23 cellular contexts compared by ENCODE assay signal in genomic region chr19:17340871-17341357, GRCh38. TPM values are rescaled to one million over a fixed set of nuclear protein-coding genes. Genes with fewer than 3 reads are reported as not detected.
DNase-seq lines count a peak whose midpoint lies in the region; ATAC-seq, FAIRE-seq and TF ChIP-seq lines count a peak whose summit lies in the region.
"Had no signal": no experiment of that assay in that cellular context is flagged by ENCODE, and none has a peak within 500 bp of the region (broad histone marks: within the 10 kb centered on the region; RNA-seq: fewer than 3 reads in every experiment).

No MANE protein-coding gene starts in this region.

- POLR2A ChIA-PET in HepG2 (lab: Yijun Ruan, JAX), result interaction anchor here (1.0 kb wide), 1 partner anchor 79 kb away, joined by 4 read pairs; the partner anchor contains the start of gene MVB12A
- POLR2A ChIA-PET in GM10248 (lab: Yijun Ruan, JAX), result no interaction called here

- no peak for TF ChIP-seq EP300 in HepG2 (IDR thresholded peaks at IDR 0.05; ENCODE audit: low read depth in 2 of 2, low read length in 2 of 2)
- TF ChIP-seq EP300 in HepG2 (CRISPR knock-in tag; IDR thresholded peaks at IDR 0.05; ENCODE audit: borderline replicate concordance), result 0 out of 2 replicates have a peak, but pooled peaks have one; percentile 15

- no peak overlapping the region for H2AFZ ChIP-seq in HepG2 (ENCODE audit: low read length)

- DNase-seq in ELF-1 (ENCODE audit: low read depth, low spot score), result peak; percentile 44
- DNase-seq in adrenal gland, result peak; percentile 73 to 94 (median 89)
- DNase-seq in HepG2 (ENCODE audit: low spot score), result peak; percentile 81
- DNase-seq in GM10248 (ENCODE audit: extremely low spot score), result no peak
- no peak for DNase-seq in effector CD8-positive, alpha-beta T cell (lab: John Stamatoyannopoulos, UW)
- DNase-seq: activated CD4-positive, alpha-beta T cell treated with anti-CD3 and anti-CD28 coated beads for 4 hours; activated naive CD4-positive, alpha-beta T cell treated with anti-CD3 and anti-CD28 coated beads, Interleukin-2, amount 50 U/mL, for 16 hours; effector CD4-positive, alpha-beta T cell; left cardiac atrium; NCI-H1694 treated with DMSO at 0.1 percent for 48 hours; NCI-H774; OCI-M1; SHP77; stimulated activated CD4-positive, alpha-beta T cell treated with anti-CD3 and anti-CD28 coated beads, Interleukin-1b, Interleukin-23, amount 100 ng/mL, for 48 hours; stimulated activated naive B cell treated with anti-CD40 and anti-IgM and Interleukin-4, amounts not matched to agents 10 μg/mL and 1 μg/mL and 100 μg/mL, for 72 hours had no signal

- in situ Hi-C loops in HepG2 (cut with HindIII; ENCODE audit: extremely low pct_ligation_motif_present, low pct_unique_long_range_greater_than_20kb), result no loop called here

- peaks cover 7% of the 10 kb centered on the region for H3K79me2 ChIP-seq in HepG2 (ENCODE audit: insufficient read depth, low read length)

- intact Hi-C loops in adrenal gland (cut with DNase I) (no loop called here), HepG2 (cut with micrococcal nuclease; ENCODE audit: unreplicated experiment) (loop anchor here (10.0 kb wide), 1 partner anchor 124 kb away; the partner anchor contains the start of gene NXNL1)

- no peaks in the 10 kb centered on the region for H3K36me3 ChIP-seq in adrenal gland (replicated peaks in 1 of 2)
- peaks cover 1 to 9% of the 10 kb centered on the region in 2 experiments; a peak in 1 of 5 replicates for H3K36me3 ChIP-seq in HepG2 (replicated peaks in 1 of 2; ENCODE audit: control insufficient read depth in 1 of 2, insufficient read depth in 2 of 2, low read length in 2 of 2)

- 39 to 50% (median 45%) methylated on average over 14 to 17 of the region's 17 CpGs for WGBS in adrenal gland, 4 donors
- WGBS in HepG2 (ENCODE audit: low lambda C conversion rate), result 31% methylated on average over 16 of the region's 17 CpGs

- CTCF ChIA-PET in HepG2 (lab: Yijun Ruan, JAX; ENCODE audit: low intra/inter-chr PET ratio, low total read pairs) (no interaction called here), GM10248 (lab: Yijun Ruan, JAX) (interaction anchor here (9.8 kb wide), 1 partner anchor 47 kb away, joined by 192 read pairs; no protein-coding TSS in a partner anchor)

- TF ChIP-seq CTCF in adrenal gland (IDR thresholded peaks at IDR 0.05), result peak in 4 of 6 experiments; percentile 23 to 50 (median 44)
- TF ChIP-seq CTCF in HepG2 (CRISPR knock-in tag; IDR thresholded peaks at IDR 0.05), result peak; percentile 63
- TF ChIP-seq CTCF in GM10248 (IDR thresholded peaks at IDR 0.05; ENCODE audit: control extremely low read depth, extremely low read depth, low read depth, missing control alignments), result no peak

- H4K20me1 ChIP-seq in HepG2 (ENCODE audit: insufficient read depth, low read length), result no peaks in the 10 kb centered on the region
- H4K20me1 ChIP-seq: BLaER1 treated with 17β-estradiol and CSF1 and Interleukin-3, amounts not matched to agents 10 nM and 100 nM had no signal

- BruUV-seq in HepG2 (replicated peaks; lab: Mats Ljungman, UMichigan), result no TSS peak

- H3K9me3 ChIP-seq in adrenal gland (replicated peaks in 1 of 3) (no peaks in the 10 kb centered on the region), HepG2 (ENCODE audit: low read length) (no peaks in the 10 kb centered on the region)
- H3K9me3 ChIP-seq: BLaER1 treated with 17β-estradiol and CSF1 and Interleukin-3, amounts not matched to agents 10 nM and 100 nM; esophagus muscularis mucosa; thoracic aorta had no signal

- H3K27ac ChIP-seq in adrenal gland (peak overlapping the region; percentile 55 to 83 (median 77)), HepG2 (ENCODE audit: extremely low read length, insufficient read depth, low read length) (peak overlapping the region; percentile 66)
- H3K27ac ChIP-seq: BLaER1 treated with 17β-estradiol and CSF1 and Interleukin-3, amounts not matched to agents 10 nM and 100 nM; esophagus muscularis mucosa; KMS-11; thoracic aorta had no signal

- H3K4me1 ChIP-seq in adrenal gland (replicated peaks in 1 of 2) (peaks cover 8 to 19% of the 10 kb centered on the region in 2 donors), HepG2 (ENCODE audit: insufficient read depth, low read length) (peaks cover 46% of the 10 kb centered on the region)

- peak overlapping the region; percentile 72 for H3K4me2 ChIP-seq in HepG2 (ENCODE audit: low read depth, low read length)
- H3K4me2 ChIP-seq: KMS-11 had no signal

- ATAC-seq in HepG2 (peak; percentile 71), GM18861 (IDR thresholded peaks at IDR 0.05; ENCODE audit: unreplicated experiment) (no peak)
- ATAC-seq: left cardiac atrium; stimulated activated naive B cell treated with anti-CD40 and anti-IgM and Interleukin-4, amounts not matched to agents 10 μg/mL and 1 μg/mL and 100 μg/mL, for 72 hours had no signal

- no peak for TF ChIP-seq RAD21 in HepG2 (CRISPR knock-in tag; IDR thresholded peaks at IDR 0.05)

- peak; percentile 76 for FAIRE-seq in HepG2 (lab: Jason Lieb, UNC)
- FAIRE-seq: astrocyte, G401.6, TTC549 had no signal

- peak overlapping the region; percentile 20; the same call in 1 of the 2 replicates for H3K9ac ChIP-seq in HepG2 (ENCODE audit: insufficient read depth, low read depth, low read length)
- H3K9ac ChIP-seq: KMS-11 had no signal

- no peaks in the 10 kb centered on the region for H3K27me3 ChIP-seq in adrenal gland
- no peaks in the 10 kb centered on the region; a peak in 1 of 5 replicates for H3K27me3 ChIP-seq in HepG2 (ENCODE audit: control insufficient read depth in 1 of 2, insufficient read depth in 2 of 2, low read length in 2 of 2)
- H3K27me3 ChIP-seq: BLaER1 treated with 17β-estradiol and CSF1 and Interleukin-3, amounts not matched to agents 10 nM and 100 nM; esophagus muscularis mucosa had no signal

- H3K4me3 ChIP-seq in adrenal gland (no peak overlapping the region), HepG2 (replicated peaks in 1 of 3; ENCODE audit: insufficient read depth in 1 of 3, low read depth in 2 of 3, low read length in 3 of 3) (peak overlapping the region in 2 of 3 experiments; percentile 19 to 46; a peak in 2 of 6 replicates)
- H3K4me3 ChIP-seq: BLaER1 treated with 17β-estradiol and CSF1 and Interleukin-3, amounts not matched to agents 10 nM and 100 nM; esophagus muscularis mucosa; thoracic aorta had no signal

- TF ChIP-seq POLR2A in adrenal gland (IDR thresholded peaks at IDR 0.05), result peak in 1 of 2 donors; percentile 43
- TF ChIP-seq POLR2A in HepG2 (IDR thresholded peaks at IDR 0.05; ENCODE audit: insufficient read depth in 1 of 2, low read depth in 2 of 2, low read length in 2 of 2), result peak in 1 of 2 experiments; percentile 43; a peak in 1 of 4 replicates

RNA-seq across cellular contexts. Expression of gene GTPBP3, which starts 3.6 kb away (rescaled TPM):
- total RNA-seq in adrenal gland (10 to 100 TPM; 18.9 to 50.4 (median 27.9) TPM), HepG2 (2016; rRNA removed; fragmentation: Illumina TruSeq; extraction: Trizol) (21.9 and 30.0 TPM in 2 replicates)
- polyA plus RNA-seq in adrenal gland (10 to 100 TPM in 2 of 3 donors, 1 to 10 TPM in 1; 5.5 to 36.8 (median 19.0) TPM), HepG2 (2011; rRNA removed) (17.5 and 19.4 TPM in 2 replicates)
- total RNA-seq in HepG2 (2016; cell fraction: cytosol; rRNA removed; fragmentation: Illumina TruSeq; extraction: Trizol; ENCODE audit: low read depth), result 7.6 and 7.7 TPM in 2 replicates
- 20.5 and 30.8 TPM in 2 replicates for total RNA-seq in HepG2 (2016; cell fraction: insoluble cytoplasmic fraction; rRNA removed; fragmentation: Illumina TruSeq; extraction: Trizol)
- total RNA-seq in HepG2 (2016; cell fraction: membrane; rRNA removed; fragmentation: Illumina TruSeq; extraction: Trizol), result 10.2 and 11.9 TPM in 2 replicates
- 21.2 and 29.1 TPM in 2 replicates for total RNA-seq in HepG2 (2016; cell fraction: nucleus; rRNA removed; fragmentation: Illumina TruSeq; extraction: Trizol)
- polyA plus RNA-seq in HepG2 (2011; cell fraction: cytosol; rRNA removed), result 12.8 and 16.0 TPM in 2 replicates
- 70.0 and 87.3 TPM in 2 replicates for polyA plus RNA-seq in HepG2 (2011; cell fraction: nucleus; rRNA removed)
- polyA plus RNA-seq in HepG2 (2012), result 18.4 and 23.1 TPM in 2 replicates
- 2.2 and 2.4 TPM in 2 replicates for polyA plus RNA-seq in HepG2 (2016; cell fraction: cytosol; fragmentation: Illumina TruSeq; extraction: Trizol; ENCODE audit: low read depth)
- 28.4 and 29.4 TPM in 2 replicates for polyA plus RNA-seq in HepG2 (2016; cell fraction: insoluble cytoplasmic fraction; fragmentation: Illumina TruSeq; extraction: Trizol; ENCODE audit: low read depth)
- polyA plus RNA-seq in HepG2 (2016; cell fraction: membrane; fragmentation: Illumina TruSeq; extraction: Trizol; ENCODE audit: low read depth), result 6.0 and 6.4 TPM in 2 replicates
- 98.3 and 114 TPM in 2 replicates for polyA plus RNA-seq in HepG2 (2016; cell fraction: nucleus; fragmentation: Illumina TruSeq; extraction: Trizol; ENCODE audit: insufficient read depth, low read depth)
- polyA minus RNA-seq in HepG2 (2011; rRNA and poly(A)+ RNA removed; ENCODE audit: low replicate concordance), result 24.6 and 34.1 TPM in 2 replicates
- polyA minus RNA-seq in HepG2 (2011; cell fraction: cytosol; rRNA and poly(A)+ RNA removed), result 13.8 and 14.8 TPM in 2 replicates
- polyA minus RNA-seq in HepG2 (2011; cell fraction: nucleus; rRNA and poly(A)+ RNA removed), result 29.1 and 29.5 TPM in 2 replicates

RNA-seq across cellular contexts. Expression of gene ANO8, which starts 6.3 kb away (rescaled TPM):
- total RNA-seq in adrenal gland, result 10 to 100 TPM; 18.4 to 78.0 (median 27.9) TPM
- 10 to 100 TPM in 2 of 3 donors, 1 to 10 TPM in 1; 4.4 to 70.7 (median 33.0) TPM for polyA plus RNA-seq in adrenal gland
- 0.79 and 1.8 TPM in 2 replicates for total RNA-seq in HepG2 (2016; rRNA removed; fragmentation: Illumina TruSeq; extraction: Trizol)
- total RNA-seq in HepG2 (2016; cell fraction: cytosol; rRNA removed; fragmentation: Illumina TruSeq; extraction: Trizol; ENCODE audit: low read depth), result 0.26 and 0.51 TPM in 2 replicates
- 0.62 and 2.2 TPM in 2 replicates for total RNA-seq in HepG2 (2016; cell fraction: insoluble cytoplasmic fraction; rRNA removed; fragmentation: Illumina TruSeq; extraction: Trizol)
- total RNA-seq in HepG2 (2016; cell fraction: membrane; rRNA removed; fragmentation: Illumina TruSeq; extraction: Trizol), result 0.69 and 0.87 TPM in 2 replicates
- 3.0 and 3.6 TPM in 2 replicates for total RNA-seq in HepG2 (2016; cell fraction: nucleus; rRNA removed; fragmentation: Illumina TruSeq; extraction: Trizol)
- 3.5 and 5.1 TPM in 2 replicates for polyA plus RNA-seq in HepG2 (2011; rRNA removed)
- polyA plus RNA-seq in HepG2 (2011; cell fraction: cytosol; rRNA removed), result 1.8 and 2.2 TPM in 2 replicates
- polyA plus RNA-seq in HepG2 (2011; cell fraction: nucleus; rRNA removed), result 27.1 and 30.5 TPM in 2 replicates
- 3.2 and 4.5 TPM in 2 replicates for polyA plus RNA-seq in HepG2 (2012)
- 0.24 and 0.28 TPM in 2 replicates for polyA plus RNA-seq in HepG2 (2016; cell fraction: cytosol; fragmentation: Illumina TruSeq; extraction: Trizol; ENCODE audit: low read depth)
- polyA plus RNA-seq in HepG2 (2016; cell fraction: insoluble cytoplasmic fraction; fragmentation: Illumina TruSeq; extraction: Trizol; ENCODE audit: low read depth), result 0.87 and 1.1 TPM in 2 replicates
- 0.37 and 0.50 TPM in 2 replicates for polyA plus RNA-seq in HepG2 (2016; cell fraction: membrane; fragmentation: Illumina TruSeq; extraction: Trizol; ENCODE audit: low read depth)
- 12.4 and 14.0 TPM in 2 replicates for polyA plus RNA-seq in HepG2 (2016; cell fraction: nucleus; fragmentation: Illumina TruSeq; extraction: Trizol; ENCODE audit: insufficient read depth, low read depth)
- polyA minus RNA-seq in HepG2 (2011; rRNA and poly(A)+ RNA removed; ENCODE audit: low replicate concordance), result 7.6 and 10.4 TPM in 2 replicates
- polyA minus RNA-seq in HepG2 (2011; cell fraction: cytosol; rRNA and poly(A)+ RNA removed), result 3.0 TPM in 2 replicates
- 9.2 and 9.3 TPM in 2 replicates for polyA minus RNA-seq in HepG2 (2011; cell fraction: nucleus; rRNA and poly(A)+ RNA removed)

RNA-seq across cellular contexts. Expression of gene DDA1, which starts 31.6 kb away (rescaled TPM):
- total RNA-seq in adrenal gland, result 10 to 100 TPM in 7 of 8 donors, 1 to 10 TPM in 1; 6.8 to 54.9 (median 38.7) TPM
- polyA plus RNA-seq in adrenal gland, result 10 to 100 TPM; 40.3 to 71.4 (median 50.4) TPM
- total RNA-seq in HepG2 (2016; rRNA removed; fragmentation: Illumina TruSeq; extraction: Trizol), result 17.5 and 24.5 TPM in 2 replicates
- 25.4 and 29.1 TPM in 2 replicates for total RNA-seq in HepG2 (2016; cell fraction: cytosol; rRNA removed; fragmentation: Illumina TruSeq; extraction: Trizol; ENCODE audit: low read depth)
- 15.9 and 21.5 TPM in 2 replicates for total RNA-seq in HepG2 (2016; cell fraction: insoluble cytoplasmic fraction; rRNA removed; fragmentation: Illumina TruSeq; extraction: Trizol)
- total RNA-seq in HepG2 (2016; cell fraction: membrane; rRNA removed; fragmentation: Illumina TruSeq; extraction: Trizol), result 26.5 and 27.3 TPM in 2 replicates
- 12.8 and 19.3 TPM in 2 replicates for total RNA-seq in HepG2 (2016; cell fraction: nucleus; rRNA removed; fragmentation: Illumina TruSeq; extraction: Trizol)
- 26.0 and 26.6 TPM in 2 replicates for polyA plus RNA-seq in HepG2 (2011; rRNA removed)
- 26.2 and 28.7 TPM in 2 replicates for polyA plus RNA-seq in HepG2 (2011; cell fraction: cytosol; rRNA removed)
- polyA plus RNA-seq in HepG2 (2011; cell fraction: nucleus; rRNA removed), result 28.5 and 30.3 TPM in 2 replicates
- 23.7 and 24.8 TPM in 2 replicates for polyA plus RNA-seq in HepG2 (2012)
- polyA plus RNA-seq in HepG2 (2016; cell fraction: cytosol; fragmentation: Illumina TruSeq; extraction: Trizol; ENCODE audit: low read depth), result 60.1 and 61.7 TPM in 2 replicates
- 37.0 and 42.5 TPM in 2 replicates for polyA plus RNA-seq in HepG2 (2016; cell fraction: insoluble cytoplasmic fraction; fragmentation: Illumina TruSeq; extraction: Trizol; ENCODE audit: low read depth)
- 48.4 and 51.3 TPM in 2 replicates for polyA plus RNA-seq in HepG2 (2016; cell fraction: membrane; fragmentation: Illumina TruSeq; extraction: Trizol; ENCODE audit: low read depth)
- 41.0 and 47.5 TPM in 2 replicates for polyA plus RNA-seq in HepG2 (2016; cell fraction: nucleus; fragmentation: Illumina TruSeq; extraction: Trizol; ENCODE audit: insufficient read depth, low read depth)
- polyA minus RNA-seq in HepG2 (2011; rRNA and poly(A)+ RNA removed; ENCODE audit: low replicate concordance), result 10.1 and 17.7 TPM in 2 replicates
- 6.3 and 6.9 TPM in 2 replicates for polyA minus RNA-seq in HepG2 (2011; cell fraction: cytosol; rRNA and poly(A)+ RNA removed)
- 7.2 and 10.8 TPM in 2 replicates for polyA minus RNA-seq in HepG2 (2011; cell fraction: nucleus; rRNA and poly(A)+ RNA removed)

RNA-seq across cellular contexts. Expression of gene MRPL34, which starts 35.2 kb away (rescaled TPM):
- 100 to 1,000 TPM; 126 to 358 (median 170) TPM for total RNA-seq in adrenal gland
- 100 to 1,000 TPM; 101 to 144 (median 121) TPM for polyA plus RNA-seq in adrenal gland
- 77.3 and 93.6 TPM in 2 replicates for total RNA-seq in HepG2 (2016; rRNA removed; fragmentation: Illumina TruSeq; extraction: Trizol)
- 45.1 and 52.9 TPM in 2 replicates for total RNA-seq in HepG2 (2016; cell fraction: cytosol; rRNA removed; fragmentation: Illumina TruSeq; extraction: Trizol; ENCODE audit: low read depth)
- total RNA-seq in HepG2 (2016; cell fraction: insoluble cytoplasmic fraction; rRNA removed; fragmentation: Illumina TruSeq; extraction: Trizol), result 85.6 and 107 TPM in 2 replicates
- 66.3 and 68.2 TPM in 2 replicates for total RNA-seq in HepG2 (2016; cell fraction: membrane; rRNA removed; fragmentation: Illumina TruSeq; extraction: Trizol)
- 30.0 and 33.9 TPM in 2 replicates for total RNA-seq in HepG2 (2016; cell fraction: nucleus; rRNA removed; fragmentation: Illumina TruSeq; extraction: Trizol)
- 67.7 and 74.0 TPM in 2 replicates for polyA plus RNA-seq in HepG2 (2011; rRNA removed)
- 58.9 and 74.9 TPM in 2 replicates for polyA plus RNA-seq in HepG2 (2011; cell fraction: cytosol; rRNA removed)
- 20.3 and 25.7 TPM in 2 replicates for polyA plus RNA-seq in HepG2 (2011; cell fraction: nucleus; rRNA removed)
- 44.9 and 52.3 TPM in 2 replicates for polyA plus RNA-seq in HepG2 (2012)
- polyA plus RNA-seq in HepG2 (2016; cell fraction: cytosol; fragmentation: Illumina TruSeq; extraction: Trizol; ENCODE audit: low read depth), result 56.0 and 60.4 TPM in 2 replicates
- polyA plus RNA-seq in HepG2 (2016; cell fraction: insoluble cytoplasmic fraction; fragmentation: Illumina TruSeq; extraction: Trizol; ENCODE audit: low read depth), result 143 and 167 TPM in 2 replicates
- polyA plus RNA-seq in HepG2 (2016; cell fraction: membrane; fragmentation: Illumina TruSeq; extraction: Trizol; ENCODE audit: low read depth), result 87.6 and 88.1 TPM in 2 replicates
- 83.1 and 91.2 TPM in 2 replicates for polyA plus RNA-seq in HepG2 (2016; cell fraction: nucleus; fragmentation: Illumina TruSeq; extraction: Trizol; ENCODE audit: insufficient read depth, low read depth)
- polyA minus RNA-seq in HepG2 (2011; rRNA and poly(A)+ RNA removed; ENCODE audit: low replicate concordance), result 18.5 and 37.3 TPM in 2 replicates
- polyA minus RNA-seq in HepG2 (2011; cell fraction: cytosol; rRNA and poly(A)+ RNA removed), result 16.2 and 18.6 TPM in 2 replicates
- 3.0 and 5.1 TPM in 2 replicates for polyA minus RNA-seq in HepG2 (2011; cell fraction: nucleus; rRNA and poly(A)+ RNA removed)

RNA-seq across cellular contexts. Expression of gene PLVAP, which starts 36.2 kb away (rescaled TPM):
- 100 to 1,000 TPM in 3 of 8 donors, 10 to 100 TPM in 5; 63.4 to 140 (median 84.0) TPM for total RNA-seq in adrenal gland
- 100 to 1,000 TPM in 2 of 3 donors, 10 to 100 TPM in 1; 40.9 to 381 (median 127) TPM for polyA plus RNA-seq in adrenal gland
- not detected in 2 replicates for total RNA-seq in HepG2 (2016; rRNA removed; fragmentation: Illumina TruSeq; extraction: Trizol)
- not detected in 2 replicates for total RNA-seq in HepG2 (2016; cell fraction: cytosol; rRNA removed; fragmentation: Illumina TruSeq; extraction: Trizol; ENCODE audit: low read depth)
- not detected in 2 replicates for total RNA-seq in HepG2 (2016; cell fraction: insoluble cytoplasmic fraction; rRNA removed; fragmentation: Illumina TruSeq; extraction: Trizol)
- not detected in 2 replicates for total RNA-seq in HepG2 (2016; cell fraction: membrane; rRNA removed; fragmentation: Illumina TruSeq; extraction: Trizol)
- total RNA-seq in HepG2 (2016; cell fraction: nucleus; rRNA removed; fragmentation: Illumina TruSeq; extraction: Trizol), result not detected in 2 replicates
- 0.26 TPM in 1 of 2 replicates, not detected in the other for polyA plus RNA-seq in HepG2 (2011; rRNA removed)
- polyA plus RNA-seq in HepG2 (2011; cell fraction: cytosol; rRNA removed), result not detected in 2 replicates
- 0.26 and 0.58 TPM in 2 replicates for polyA plus RNA-seq in HepG2 (2011; cell fraction: nucleus; rRNA removed)
- not detected in 2 replicates for polyA plus RNA-seq in HepG2 (2012)
- not detected in 2 replicates for polyA plus RNA-seq in HepG2 (2016; cell fraction: cytosol; fragmentation: Illumina TruSeq; extraction: Trizol; ENCODE audit: low read depth)
- not detected in 2 replicates for polyA plus RNA-seq in HepG2 (2016; cell fraction: insoluble cytoplasmic fraction; fragmentation: Illumina TruSeq; extraction: Trizol; ENCODE audit: low read depth)
- not detected in 2 replicates for polyA plus RNA-seq in HepG2 (2016; cell fraction: membrane; fragmentation: Illumina TruSeq; extraction: Trizol; ENCODE audit: low read depth)
- not detected in 2 replicates for polyA plus RNA-seq in HepG2 (2016; cell fraction: nucleus; fragmentation: Illumina TruSeq; extraction: Trizol; ENCODE audit: insufficient read depth, low read depth)
- polyA minus RNA-seq in HepG2 (2011; rRNA and poly(A)+ RNA removed; ENCODE audit: low replicate concordance), result not detected in 2 replicates
- not detected in 2 replicates for polyA minus RNA-seq in HepG2 (2011; cell fraction: cytosol; rRNA and poly(A)+ RNA removed)
- polyA minus RNA-seq in HepG2 (2011; cell fraction: nucleus; rRNA and poly(A)+ RNA removed), result not detected in 2 replicates

Comparison
In these comparisons a context has a peak if more than half of its experiments do, and no peak if none do; other contexts are left out.
1. DNase-seq: peak in ELF-1 (single experiment), adrenal gland (7 of 7) and HepG2 (single experiment); none in GM10248 (single experiment) and effector CD8-positive, alpha-beta T cell (single experiment).
2. H3K4me3 ChIP-seq: peak in HepG2 (2 of 3); none in adrenal gland (0 of 4).
3. RNA of gene ANO8, which starts 6.3 kb away (total RNA-seq): 18.4 to 78.0 TPM in adrenal gland; 0.26 to 3.6 TPM in HepG2; every median in the first group is over 4 times any median in the second.